ENCODE assay signal across 23 cellular contexts in genomic region chr2:120476141-120476540, GRCh38.
A peak's percentile ranks its signal among the peaks of the same experiment; 100 is the strongest.
DNase-seq lines count a peak whose midpoint lies in the region; ATAC-seq and TF ChIP-seq lines count a peak whose summit lies in the region.
"Had no signal": no experiment of that assay in that cellular context is flagged by ENCODE, and none has a peak within 500 bp of the region (broad histone marks: within the 10 kb centered on the region; RNA-seq: fewer than 3 reads in every experiment).

No MANE protein-coding gene starts in this region.

- H3K9me3 ChIP-seq in RWPE2 (ENCODE audit: severe bottlenecking) (peaks cover 7% of the 10 kb centered on the region), suprapubic skin (no peaks in the 10 kb centered on the region), colonic mucosa (no peaks in the 10 kb centered on the region)
- H3K9me3 ChIP-seq: ovary, testis had no signal

- H3K27me3 ChIP-seq in RWPE2 (ENCODE audit: insufficient read depth, poor library complexity, severe bottlenecking) (no peaks in the 10 kb centered on the region), foreskin keratinocyte (no peaks in the 10 kb centered on the region), suprapubic skin (no peaks in the 10 kb centered on the region), colonic mucosa (no peaks in the 10 kb centered on the region)
- H3K27me3 ChIP-seq: ovary, testis had no signal

- TF ChIP-seq POLR2A in suprapubic skin (IDR thresholded peaks at IDR 0.05): no peak

- H3K9ac ChIP-seq in colonic mucosa (ENCODE audit: low read depth in 2 of 2, low read length in 2 of 2): no peak overlapping the region

- peaks cover 39% of the 10 kb centered on the region for H3K4me1 ChIP-seq in RWPE2 (ENCODE audit: insufficient read depth, poor library complexity, severe bottlenecking)
- peaks cover 15% of the 10 kb centered on the region for H3K4me1 ChIP-seq in foreskin keratinocyte
- H3K4me1 ChIP-seq in suprapubic skin: peaks cover 26% of the 10 kb centered on the region
- no peaks in the 10 kb centered on the region for H3K4me1 ChIP-seq in colonic mucosa

- intact Hi-C loops in colonic mucosa (cut with DNase I): no loop called here

- H3K27ac ChIP-seq in RWPE2 (ENCODE audit: poor library complexity, severe bottlenecking): no peak overlapping the region
- no peak overlapping the region for H3K27ac ChIP-seq in foreskin keratinocyte
- no peak overlapping the region for H3K27ac ChIP-seq in suprapubic skin
- no peak overlapping the region for H3K27ac ChIP-seq in colonic mucosa
- H3K27ac ChIP-seq: ovary, testis had no signal

- 74% methylated on average over 7 of the region's 7 CpGs for WGBS in suprapubic skin

- TF ChIP-seq EP300 in suprapubic skin (IDR thresholded peaks at IDR 0.05): no peak

- H3K36me3 ChIP-seq in RWPE2 (ENCODE audit: low read depth) (no peaks in the 10 kb centered on the region), suprapubic skin (no peaks in the 10 kb centered on the region), colonic mucosa (no peaks in the 10 kb centered on the region)
- H3K36me3 ChIP-seq: ovary had no signal

- ATAC-seq in RWPE2 (ENCODE audit: low read depth): peak; percentile 53
- ATAC-seq in foreskin keratinocyte: peak; percentile 2
- ATAC-seq: natural killer cell treated with Interleukin-12 subunit alpha and Interleukin-12 subunit beta and Interleukin-15 and Interleukin-18, amount 100 ng/mL, for 72 hours; SK-N-SH treated with all-trans-retinoic acid at 6 μM for 48 hours; stimulated activated memory B cell treated with anti-CD40 and anti-IgM and Interleukin-4, amounts not matched to agents 10 μg/mL and 1 μg/mL and 100 μg/mL, for 72 hours had no signal

- no peak for TF ChIP-seq CTCF in RWPE2 (IDR thresholded peaks at IDR 0.05; ENCODE audit: poor library complexity, severe bottlenecking)
- TF ChIP-seq CTCF in foreskin keratinocyte (conservative IDR thresholded peaks at IDR 0.05): no peak
- TF ChIP-seq CTCF in suprapubic skin (IDR thresholded peaks at IDR 0.05): no peak
- TF ChIP-seq CTCF in colonic mucosa (IDR thresholded peaks at IDR 0.05): no peak

- H3K4me3 ChIP-seq in RWPE2 (ENCODE audit: severe bottlenecking) (no peak overlapping the region), suprapubic skin (no peak overlapping the region), colonic mucosa (no peak overlapping the region)
- H3K4me3 ChIP-seq: ovary, testis had no signal

- peak; percentile 9 for DNase-seq in NCI-H2029 (lab: John Stamatoyannopoulos, UW)
- no peak for DNase-seq in RWPE2 (ENCODE audit: low spot score)
- DNase-seq in foreskin keratinocyte: peak in 1 of 2 donors; percentile 21
- peak; percentile 49 to 53 for DNase-seq in suprapubic skin (ENCODE audit: low spot score in 2 of 2)
- DNase-seq in HT-29 (ENCODE audit: low spot score): no peak
- no peak for DNase-seq in colonic mucosa
- DNase-seq in A172 (ENCODE audit: low spot score): no peak
- DNase-seq: activated CD4-positive, alpha-beta T cell treated with anti-CD3 and anti-CD28 coated beads for 48 hours; activated naive CD4-positive, alpha-beta T cell treated with anti-CD3 and anti-CD28 coated beads for 36 hours; activated T-cell treated with anti-CD3 and anti-CD28 coated beads, Interleukin-2, amount 50 U/mL, for 48 hours; CD4-positive, CD25-positive, alpha-beta regulatory T cell; KBM-7; left cardiac atrium; NCI-H1436 treated with DMSO at 0.1 percent for 48 hours; NCI-H2171; NCI-H526 treated with DMSO at 0.1 percent for 48 hours; stimulated activated CD4-positive, alpha-beta T cell treated with anti-CD3 and anti-CD28 coated beads, Interleukin-2, amount 100 ng/mL, for 48 hours; T-helper 2 cell; testis had no signal

Comparison
In these comparisons a context has a peak if more than half of its experiments do, and no peak if none do; other contexts are left out.
1. DNase-seq: peak in NCI-H2029 (single experiment) and suprapubic skin (2 of 2); none in RWPE2 (single experiment), HT-29 (single experiment), colonic mucosa (single experiment) and A172 (single experiment).